Comparison of ENCODE assay signal across 20 cellular contexts in genomic region chr19:45122832-45123231, GRCh38. TPM values are rescaled to one million over a fixed set of nuclear protein-coding genes. Genes with fewer than 3 reads are reported as not detected.
"Had no signal": no experiment of that assay in that cellular context is flagged by ENCODE, and none has a peak within 500 bp of the region (broad histone marks: within the 10 kb centered on the region; RNA-seq: fewer than 3 reads in every experiment).

No MANE protein-coding gene starts in this region.

- H3K27ac Mint-ChIP-seq: activated CD4-positive, alpha-beta T cell treated with anti-CD3 and anti-CD28 coated beads, Interleukin-2, amount 10 ng/mL, durations not matched to agents 7 days and 5 days; memory B cell; stimulated activated naive B cell treated with anti-CD40 and anti-IgM and Interleukin-4, amounts not matched to agents 10 μg/mL and 1 μg/mL and 100 μg/mL, for 72 hours had no signal

- H3K9me3 ChIP-seq: ascending aorta, esophagus muscularis mucosa, mucosa of descending colon, neutrophil, spleen had no signal

- H3K27me3 ChIP-seq: ascending aorta, esophagus muscularis mucosa, neutrophil, spleen had no signal

- H3K27me3 Mint-ChIP-seq: activated CD4-positive, alpha-beta T cell treated with anti-CD3 and anti-CD28 coated beads, Interleukin-2, amount 10 ng/mL, durations not matched to agents 7 days and 5 days; memory B cell; naive B cell; stimulated activated naive B cell treated with anti-CD40 and anti-IgM and Interleukin-4, amounts not matched to agents 10 μg/mL and 1 μg/mL and 100 μg/mL, for 72 hours; T-cell had no signal

- H3K4me3 ChIP-seq: ascending aorta, esophagus muscularis mucosa, mucosa of descending colon, spleen had no signal

- H3K36me3 Mint-ChIP-seq: memory B cell, naive B cell, T-cell had no signal

- H3K36me3 ChIP-seq: ascending aorta, esophagus muscularis mucosa had no signal

- H3K9me3 Mint-ChIP-seq: activated CD4-positive, alpha-beta T cell treated with anti-CD3 and anti-CD28 coated beads, Interleukin-2, amount 10 ng/mL, durations not matched to agents 7 days and 5 days; dendritic cell treated with granulocyte-macrophage colony-stimulating factor and Interleukin-4, amounts not matched to agents 40 ng/mL and 50 ng/mL, for 4 days; memory B cell; naive B cell; stimulated activated naive B cell treated with anti-CD40 and anti-IgM and Interleukin-4, amounts not matched to agents 10 μg/mL and 1 μg/mL and 100 μg/mL, for 72 hours; T-cell had no signal

- H3K27ac ChIP-seq: ascending aorta, esophagus muscularis mucosa, neutrophil, spleen had no signal

- H3K4me1 ChIP-seq: ascending aorta had no signal

- H3K4me3 Mint-ChIP-seq: activated CD4-positive, alpha-beta T cell treated with anti-CD3 and anti-CD28 coated beads, Interleukin-2, amount 10 ng/mL, durations not matched to agents 7 days and 5 days; activated CD8-positive, alpha-beta T cell treated with anti-CD3 and anti-CD28 coated beads, Interleukin-2, amount 10 ng/mL, durations not matched to agents 7 days and 5 days; dendritic cell treated with granulocyte-macrophage colony-stimulating factor and Interleukin-4, amounts not matched to agents 40 ng/mL and 50 ng/mL, for 4 days; memory B cell; naive B cell; stimulated activated naive B cell treated with anti-CD40 and anti-IgM and Interleukin-4, amounts not matched to agents 10 μg/mL and 1 μg/mL and 100 μg/mL, for 72 hours; T-cell had no signal

- DNase-seq: activated CD4-positive, alpha-beta T cell treated with anti-CD3 and anti-CD28 coated beads, Interleukin-2, amount 10 ng/mL, durations not matched to agents 7 days and 5 days; activated CD8-positive, alpha-beta T cell treated with anti-CD3 and anti-CD28 coated beads, Interleukin-2, amount 10 ng/mL, durations not matched to agents 7 days and 5 days; activated effector memory CD4-positive, alpha-beta T cell treated with anti-CD3 and anti-CD28 coated beads, Interleukin-2, amount 50 U/mL, for 16 hours; activated naive CD4-positive, alpha-beta T cell treated with anti-CD3 and anti-CD28 coated beads, Interleukin-2, amount 50 U/mL, for 16 hours; activated T-cell treated with anti-CD3 and anti-CD28 coated beads, Interleukin-2, amount 50 U/mL, for 48 hours; effector CD8-positive, alpha-beta T cell; left ventricle myocardium superior; naive B cell; retina; spleen; stimulated activated CD4-positive, alpha-beta T cell treated with anti-CD3 and anti-CD28 coated beads, Interleukin-4, amount 100 ng/mL, for 4 hours; stimulated activated naive B cell treated with anti-CD40 and anti-IgM and Interleukin-4, amounts not matched to agents 10 μg/mL and 1 μg/mL and 100 μg/mL, for 72 hours; T-cell; T-helper 9 cell had no signal

- ATAC-seq: activated CD8-positive, alpha-beta T cell treated with anti-CD3 and anti-CD28 coated beads, Interleukin-2, amount 10 ng/mL, durations not matched to agents 7 days and 5 days; left ventricle myocardium superior; mucosa of descending colon; stimulated activated naive B cell treated with anti-CD40 and anti-IgM and Interleukin-4, amounts not matched to agents 10 μg/mL and 1 μg/mL and 100 μg/mL, for 72 hours; T-cell had no signal

RNA-seq across cellular contexts. Expression of gene NKPD1, which starts 38.0 kb away (rescaled TPM):
- total RNA-seq: ascending aorta, mucosa of descending colon had no signal

RNA-seq across cellular contexts. Expression of gene ZNF296, which starts 46.6 kb away (rescaled TPM):
- total RNA-seq: ascending aorta had no signal
